In genomic region chr1:180046674-180047073, GRCh38 we compare ENCODE assay signal across 31 cellular contexts.
"Had no signal": no experiment of that assay in that cellular context is flagged by ENCODE, and none has a peak within 500 bp of the region (broad histone marks: within the 10 kb centered on the region; RNA-seq: fewer than 3 reads in every experiment).

No MANE protein-coding gene starts in this region.

- H3K9me3 ChIP-seq: esophagus muscularis mucosa, gastrocnemius medialis, heart left ventricle had no signal

- H3K4me1 Mint-ChIP-seq: activated B cell treated with CpG ODN at 0.5 μM for 24 hours; activated T-helper 17 cell treated with anti-CD3 and anti-CD28 coated beads, Interleukin-2, amount 50 U/mL, for 72 hours; central memory CD8-positive, alpha-beta T cell had no signal

- ATAC-seq: activated CD4-positive, CD25-positive, alpha-beta regulatory T cell treated with anti-CD3 and anti-CD28 coated beads, Interleukin-2, amount 50 U/mL, for 24 hours; activated T-helper 17 cell treated with anti-CD3 and anti-CD28 coated beads, Interleukin-2, amount 50 U/mL, for 72 hours; effector memory CD8-positive, alpha-beta T cell; foreskin keratinocyte; gastrocnemius medialis; heart left ventricle had no signal

- H3K27me3 Mint-ChIP-seq: activated B cell treated with CpG ODN at 0.5 μM for 24 hours; activated naive CD8-positive, alpha-beta T cell; activated T-helper 17 cell treated with anti-CD3 and anti-CD28 coated beads, Interleukin-2, amount 50 U/mL, for 72 hours; central memory CD8-positive, alpha-beta T cell; effector memory CD8-positive, alpha-beta T cell had no signal

- H3K27me3 ChIP-seq: brain microvascular endothelial cell, esophagus muscularis mucosa, foreskin keratinocyte, gastrocnemius medialis, heart left ventricle had no signal

- H3K4me3 ChIP-seq: esophagus muscularis mucosa, gastrocnemius medialis, heart left ventricle had no signal

- DNase-seq: activated B cell treated with CpG ODN at 0.5 μM for 24 hours; activated CD4-positive, alpha-beta T cell treated with anti-CD3 and anti-CD28 coated beads for 48 hours; activated CD4-positive, alpha-beta T cell treated with anti-CD3 and anti-CD28 coated beads, Interleukin-2, amount 50 U/mL, for 1 hour; activated CD4-positive, alpha-beta T cell treated with anti-CD3 and anti-CD28 coated beads, Interleukin-2, amount 50 U/mL, for 48 hours; activated CD8-positive, alpha-beta memory T cell treated with anti-CD3 and anti-CD28 coated beads, Interleukin-2, amount 50 U/mL, for 48 hours; activated effector memory CD4-positive, alpha-beta T cell treated with Interleukin-2 at 50 U/mL for 16 hours; activated gamma-delta T cell treated with Interleukin-2 at 50 U/mL for 16 hours; activated naive CD4-positive, alpha-beta T cell treated with anti-CD3 and anti-CD28 coated beads, Interleukin-2, amount 50 U/mL, for 16 hours; activated naive CD4-positive, alpha-beta T cell treated with Interleukin-2 at 50 U/mL for 16 hours; amniotic stem cell; anterior cingulate cortex; brain microvascular endothelial cell; cortex of kidney; dermis blood vessel endothelial cell; effector CD4-positive, alpha-beta T cell; effector memory CD8-positive, alpha-beta T cell; erythroblast; foreskin keratinocyte; gastrocnemius medialis; glutamatergic neuron; heart left ventricle; T1000; WERI-Rb-1 had no signal

- FAIRE-seq: astrocyte, bronchial epithelial cell, colon had no signal

- H3K27ac Mint-ChIP-seq: activated B cell treated with CpG ODN at 0.5 μM for 24 hours; activated naive CD8-positive, alpha-beta T cell; activated T-helper 17 cell treated with anti-CD3 and anti-CD28 coated beads, Interleukin-2, amount 50 U/mL, for 72 hours had no signal

- H3K4me3 Mint-ChIP-seq: activated B cell treated with CpG ODN at 0.5 μM for 24 hours; activated naive CD8-positive, alpha-beta T cell; activated T-helper 17 cell treated with anti-CD3 and anti-CD28 coated beads, Interleukin-2, amount 50 U/mL, for 72 hours; central memory CD8-positive, alpha-beta T cell; effector memory CD8-positive, alpha-beta T cell had no signal

- H3K4me1 ChIP-seq: esophagus muscularis mucosa, foreskin keratinocyte, gastrocnemius medialis, heart left ventricle had no signal

- H3K9me3 Mint-ChIP-seq: activated B cell treated with CpG ODN at 0.5 μM for 24 hours; activated T-helper 17 cell treated with anti-CD3 and anti-CD28 coated beads, Interleukin-2, amount 50 U/mL, for 72 hours; central memory CD8-positive, alpha-beta T cell; effector memory CD8-positive, alpha-beta T cell had no signal

- H3K27ac ChIP-seq: brain microvascular endothelial cell, esophagus muscularis mucosa, foreskin keratinocyte, gastrocnemius medialis, heart left ventricle, WERI-Rb-1 had no signal
